In the genomic region with DNA sequence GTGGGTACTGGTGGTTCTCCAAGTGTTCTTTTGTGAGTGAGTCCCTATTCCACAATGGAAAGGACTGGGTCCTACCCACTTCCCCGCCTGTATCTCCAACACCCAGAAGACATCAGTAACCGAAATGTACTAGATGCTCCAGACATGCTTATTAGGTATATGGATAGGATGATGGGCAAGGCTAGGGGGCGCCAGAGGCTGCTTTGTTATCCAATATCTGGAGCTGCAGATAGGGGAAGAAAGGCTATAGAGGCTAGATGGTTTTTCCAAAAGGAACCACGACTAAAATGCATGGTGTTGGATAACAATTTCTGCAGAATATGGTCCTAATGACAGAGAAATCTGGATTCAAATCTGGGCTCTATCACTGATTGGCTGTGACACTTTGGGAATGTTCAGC, we compare ENCODE assay signal across 8 cellular contexts. TPM values are rescaled to one million over a fixed set of nuclear protein-coding genes. Genes with fewer than 3 reads are reported as not detected.
A peak's percentile ranks its signal among the peaks of the same experiment; 100 is the strongest.
DNase-seq lines count a peak whose midpoint lies in the region; TF ChIP-seq lines count a peak whose summit lies in the region.

No MANE protein-coding gene starts in this region.

- H4K20me1 ChIP-seq in BLaER1 = peaks cover 86% of the 10 kb centered on the region

- TF ChIP-seq CTCF in vagina (IDR thresholded peaks at IDR 0.05) = no peak

- H3K9me3 ChIP-seq in BLaER1 = no peaks in the 10 kb centered on the region
- H3K9me3 ChIP-seq in HAP-1 = no peaks in the 10 kb centered on the region
- no peaks in the 10 kb centered on the region for H3K9me3 ChIP-seq in NT2/D1 (ENCODE audit: insufficient read depth, low read length)
- H3K9me3 ChIP-seq in vagina = no peaks in the 10 kb centered on the region

- H3K4me1 ChIP-seq in BLaER1 = peaks cover 71% of the 10 kb centered on the region
- H3K4me1 ChIP-seq in HAP-1 = no peaks in the 10 kb centered on the region
- H3K4me1 ChIP-seq in NT2/D1 (ENCODE audit: insufficient read depth, insufficient read length) = no peaks in the 10 kb centered on the region
- H3K4me1 ChIP-seq in vagina = no peaks in the 10 kb centered on the region

- H3K36me3 ChIP-seq in BLaER1 = peaks cover 98% of the 10 kb centered on the region
- no peaks in the 10 kb centered on the region for H3K36me3 ChIP-seq in HAP-1 (replicated peaks)
- no peaks in the 10 kb centered on the region for H3K36me3 ChIP-seq in NT2/D1 (ENCODE audit: insufficient read depth, insufficient read length, low read length)
- H3K36me3 ChIP-seq in vagina = no peaks in the 10 kb centered on the region

- no peak overlapping the region for H3K9ac ChIP-seq in BLaER1
- no peak overlapping the region for H3K9ac ChIP-seq in NT2/D1 (ENCODE audit: insufficient read length, low read depth)

- intact Hi-C loops in posterior cingulate gyrus (cut with DNase I) (loop anchor here (5.0 kb wide), 2 partner anchors 99 to 189 kb away; a partner anchor contains a TSS), vagina (cut with DNase I) (no loop called here)

- TF ChIP-seq POLR2A in vagina (IDR thresholded peaks at IDR 0.05) = no peak

- in situ Hi-C loops in HAP-1 (cut with MboI; ENCODE audit: low sequenced_read_pairs) = loop anchor here (25.0 kb wide), 1 partner anchor 569 kb away; no protein-coding TSS in a partner anchor

- H3K4me3 ChIP-seq in BLaER1 (no peak overlapping the region), HAP-1 (no peak overlapping the region), NT2/D1 (ENCODE audit: insufficient read length, low read depth) (no peak overlapping the region), vagina (no peak overlapping the region)

- H3K27me3 ChIP-seq in BLaER1 = no peaks in the 10 kb centered on the region
- no peaks in the 10 kb centered on the region for H3K27me3 ChIP-seq in HAP-1 (ENCODE audit: low read depth)
- H3K27me3 ChIP-seq in NT2/D1 (ENCODE audit: insufficient read depth, insufficient read length) = no peaks in the 10 kb centered on the region
- no peaks in the 10 kb centered on the region for H3K27me3 ChIP-seq in vagina

- 0 out of 2 replicates have a peak overlapping the region, but pooled peaks have one; percentile 10 for H3K4me2 ChIP-seq in BLaER1

- DNase-seq in HAP-1 (ENCODE audit: low spot score in 2 of 2) (peak; percentile 12 to 79), NT2/D1 (ENCODE audit: low read depth, low spot score) (peak; percentile 18), activated T-cell treated with anti-CD3 and anti-CD28 coated beads for 48 hours (ENCODE audit: low read depth) (peak; percentile 57), glomerular visceral epithelial cell (ENCODE audit: extremely low spot score) (peak; percentile 55), posterior cingulate gyrus (peak in 7 of 10 donors; percentile 46 to 92 (median 60)), GM19238 (ENCODE audit: insufficient read length, low spot score) (no peak), vagina (ENCODE audit: extremely low spot score in 2 of 2) (no peak)

- H3K27ac ChIP-seq in BLaER1 = no peak overlapping the region
- no peak overlapping the region for H3K27ac ChIP-seq in vagina

RNA-seq across cellular contexts. Expression of a gene that starts 56.2 kb away (rescaled TPM):
- total RNA-seq in vagina = 58.4 TPM

Comparison
In these comparisons a context has a peak if more than half of its experiments do, and no peak if none do; other contexts are left out.
1. DNase-seq: peak in HAP-1 (2 of 2), NT2/D1 (single experiment), activated T-cell treated with anti-CD3 and anti-CD28 coated beads for 48 hours (single experiment), glomerular visceral epithelial cell (single experiment) and posterior cingulate gyrus (7 of 10); none in GM19238 (single experiment) and vagina (0 of 2).